In genomic region chr3:124492824-124493223, GRCh38 we compare ENCODE assay signal across 9 cellular contexts.
A peak's percentile ranks its signal among the peaks of the same experiment; 100 is the strongest.
DNase-seq lines count a peak whose midpoint lies in the region; ATAC-seq and TF ChIP-seq lines count a peak whose summit lies in the region.
"Had no signal": no experiment of that assay in that cellular context is flagged by ENCODE, and none has a peak within 500 bp of the region (broad histone marks: within the 10 kb centered on the region; RNA-seq: fewer than 3 reads in every experiment).

No MANE protein-coding gene starts in this region.

- H3K36me3 ChIP-seq in DOHH2 (ENCODE audit: control insufficient read depth, low read length) (no peaks in the 10 kb centered on the region), IMR-90 (ENCODE audit: control insufficient read depth, insufficient read depth, low read length) (no peaks in the 10 kb centered on the region), SJCRH30 (no peaks in the 10 kb centered on the region)
- H3K36me3 ChIP-seq: SJSA1 had no signal

- no peak overlapping the region for H2AK5ac ChIP-seq in IMR-90 (ENCODE audit: low read depth, low read length)

- H3K4ac ChIP-seq in IMR-90 (ENCODE audit: low read depth, low read length) = no peak overlapping the region

- no peak overlapping the region for H4K8ac ChIP-seq in IMR-90 (ENCODE audit: low read depth in 2 of 2, low read length in 2 of 2)

- H3K79me2 ChIP-seq in DOHH2 (ENCODE audit: control insufficient read depth, low read length) = no peaks in the 10 kb centered on the region

- H3K23ac ChIP-seq in IMR-90 (ENCODE audit: low read depth, low read length) = no peak overlapping the region

- H3K56ac ChIP-seq in IMR-90 (ENCODE audit: extremely low read depth, insufficient read depth, low read length) = no peak overlapping the region

- no peak overlapping the region for H2AFZ ChIP-seq in IMR-90 (replicated peaks; ENCODE audit: low read length, poor library complexity)

- no peak overlapping the region for H4K5ac ChIP-seq in IMR-90 (ENCODE audit: low read depth, low read length)

- H4K20me1 ChIP-seq in DOHH2 (ENCODE audit: control insufficient read depth, insufficient read depth, low read depth, low read length) = no peaks in the 10 kb centered on the region
- H4K20me1 ChIP-seq in IMR-90 (ENCODE audit: insufficient read depth, low read length) = no peaks in the 10 kb centered on the region

- no peak overlapping the region for H2BK120ac ChIP-seq in IMR-90 (ENCODE audit: low read depth, low read length)

- ATAC-seq in IMR-90 (ENCODE audit: low read depth) = peak; percentile 49
- peak; percentile 65 to 81 for ATAC-seq in left cardiac atrium
- no peak for ATAC-seq in GM21723 (IDR thresholded peaks at IDR 0.05; ENCODE audit: unreplicated experiment)
- ATAC-seq in HG02938 (IDR thresholded peaks at IDR 0.05; ENCODE audit: unreplicated experiment) = no peak

- H3K14ac ChIP-seq in IMR-90 (replicated peaks; ENCODE audit: low read depth, low read length) = no peak overlapping the region

- CTCF ChIA-PET in IMR-90 (lab: Yijun Ruan, JAX) = no interaction called here

- intact Hi-C loops in IMR-90 (cut with micrococcal nuclease) (loop anchor here (2.0 kb wide), 1 partner anchor 58 kb away; no protein-coding TSS in a partner anchor), left cardiac atrium (cut with DNase I) (loop anchor here (5.0 kb wide), 2 partner anchors 54 to 59 kb away; no protein-coding TSS in a partner anchor)

- no peaks in the 10 kb centered on the region for H3K9me3 ChIP-seq in DOHH2 (ENCODE audit: control insufficient read depth, insufficient read depth, low read length)
- H3K9me3 ChIP-seq in IMR-90 (ENCODE audit: control insufficient read depth, insufficient read depth, low read length) = no peaks in the 10 kb centered on the region
- no peaks in the 10 kb centered on the region for H3K9me3 ChIP-seq in SJCRH30 (replicated peaks)
- H3K9me3 ChIP-seq: SJSA1 had no signal

- dilution Hi-C loops in IMR-90 (cut with HindIII; ENCODE audit: low sequenced_read_pairs, unreplicated experiment) = no loop called here

- no peak overlapping the region for H2BK5ac ChIP-seq in IMR-90 (ENCODE audit: low read depth, low read length, poor library complexity, severe bottlenecking)

- H3K4me1 ChIP-seq in DOHH2 (ENCODE audit: control insufficient read depth, low read length) (peaks cover 6% of the 10 kb centered on the region), IMR-90 (ENCODE audit: control insufficient read depth, insufficient read depth, low read length) (no peaks in the 10 kb centered on the region), SJCRH30 (no peaks in the 10 kb centered on the region)
- H3K4me1 ChIP-seq: SJSA1 had no signal

- WGBS in IMR-90 (ENCODE audit: extremely low coverage in 2 of 2, insufficient read length in 1 of 2), 2 experiments = no CpG with 5 or more reads among the region's 4 CpGs

- no peak overlapping the region for H2BK15ac ChIP-seq in IMR-90 (ENCODE audit: low read depth, low read length)

- TF ChIP-seq POLR2A in IMR-90 (IDR thresholded peaks at IDR 0.05; ENCODE audit: low read depth, low read length) = no peak

- POLR2A ChIA-PET in IMR-90 (lab: Charles Lee; ENCODE audit: unreplicated experiment) = no interaction called here

- H3K79me1 ChIP-seq in IMR-90 (ENCODE audit: low read depth in 1 of 2, low read length in 2 of 2) = no peaks in the 10 kb centered on the region

- no peak overlapping the region for H2AK9ac ChIP-seq in IMR-90 (replicated peaks; ENCODE audit: low read depth, low read length, poor library complexity)

- no peak overlapping the region for H4K91ac ChIP-seq in IMR-90 (ENCODE audit: insufficient read depth, low read depth, low read length)

- H3K9me2 ChIP-seq in DOHH2 (replicated peaks; ENCODE audit: control insufficient read depth, low read length) = no peaks in the 10 kb centered on the region

- H3K27me3 ChIP-seq in DOHH2 (ENCODE audit: control insufficient read depth, low read length) (no peaks in the 10 kb centered on the region; the same call in 1 of the 2 replicates), IMR-90 (ENCODE audit: control insufficient read depth, insufficient read depth, low read length) (peaks cover 4% of the 10 kb centered on the region; the same call in 1 of the 2 replicates), SJCRH30 (no peaks in the 10 kb centered on the region)
- H3K27me3 ChIP-seq: SJSA1 had no signal

- H3K4me3 ChIP-seq in DOHH2 (ENCODE audit: low read length) = no peak overlapping the region
- H3K4me3 ChIP-seq in IMR-90 (ENCODE audit: insufficient read depth, low read depth, low read length) = no peak overlapping the region
- H3K4me3 ChIP-seq in SJCRH30 = no peak overlapping the region
- H3K4me3 ChIP-seq: SJSA1 had no signal

- H3K18ac ChIP-seq in IMR-90 (ENCODE audit: low read depth, low read length) = no peak overlapping the region

- BruUV-seq in IMR-90 (replicated peaks; lab: Mats Ljungman, UMichigan) = no TSS peak

- DNase-seq in IMR-90 (peak; percentile 55), SJCRH30 (peak; percentile 15 to 34), left cardiac atrium (peak; percentile 34), superior temporal gyrus (ENCODE audit: extremely low spot score) (peak; percentile 64), globus pallidus (ENCODE audit: low spot score) (no peak)

- peak; percentile 25; the same call in 1 of the 2 replicates for TF ChIP-seq RAD21 in IMR-90 (IDR thresholded peaks at IDR 0.05; ENCODE audit: low read length)

- H3K4me2 ChIP-seq in DOHH2 (ENCODE audit: low read length) = no peak overlapping the region
- H3K4me2 ChIP-seq in IMR-90 (ENCODE audit: low read depth, low read length) = no peak overlapping the region

- H3K9me1 ChIP-seq in IMR-90 (ENCODE audit: insufficient read depth, low read length) = peaks cover 4% of the 10 kb centered on the region; the same call in 1 of the 2 replicates

- H3F3A ChIP-seq in DOHH2 (ENCODE audit: control insufficient read depth, insufficient read depth) = no peaks in the 10 kb centered on the region

- H3K27ac ChIP-seq in DOHH2 (ENCODE audit: low read depth, low read length) = no peak overlapping the region
- no peak overlapping the region for H3K27ac ChIP-seq in IMR-90 (ENCODE audit: insufficient read depth, low read length)
- H3K27ac ChIP-seq in SJCRH30 = no peak overlapping the region
- H3K27ac ChIP-seq: SJSA1 had no signal

- TF ChIP-seq CTCF in DOHH2 (IDR thresholded peaks at IDR 0.05; ENCODE audit: low read depth, low read length, poor library complexity, severe bottlenecking) (peak; percentile 50), IMR-90 (conservative IDR thresholded peaks at IDR 0.05; ENCODE audit: low read depth, low read length) (peak; percentile 33)

- H3K9ac ChIP-seq in IMR-90 (ENCODE audit: low read depth, low read length) = no peak overlapping the region

- in situ Hi-C loops in IMR-90 (cut with MboI; ENCODE audit: low sequenced_read_pairs) = no loop called here

- H2BK20ac ChIP-seq in IMR-90 (ENCODE audit: low read depth, low read length) = no peak overlapping the region

TF ChIP-seq in IMR-90, 13 proteins besides CTCF, POLR2A, EP300 and RAD21:
- TF ChIP-seq SMC3 (IDR thresholded peaks at IDR 0.05; ENCODE audit: low read depth, low read length) = peak; percentile 31; the same call in 1 of the 2 replicates
- TF ChIP-seq CEBPB (IDR thresholded peaks at IDR 0.05; ENCODE audit: low read depth, low read length) = no peak

Comparison
In these comparisons a context has a peak if more than half of its experiments do, and no peak if none do; other contexts are left out.
1. ATAC-seq: peak in IMR-90 (single experiment) and left cardiac atrium (2 of 2); none in GM21723 (single experiment) and HG02938 (single experiment).